1 cellular context compared by ENCODE assay signal in genomic region chr22:25563757-25564319, GRCh38.
TF ChIP-seq lines count a peak whose summit lies in the region.

No MANE protein-coding gene starts in this region.

TF ChIP-seq in HepG2, 621 proteins besides CTCF, POLR2A, EP300 and RAD21 (continued from another document and continues in another):
- TF ChIP-seq ATF3 (CRISPR knock-in tag; IDR thresholded peaks at IDR 0.05) (peak; percentile 62), ZNF441 (CRISPR knock-in tag; IDR thresholded peaks at IDR 0.05; ENCODE audit: borderline replicate concordance) (0 out of 2 replicates have a peak, but pooled peaks have one; percentile 17), ZNF720 (CRISPR knock-in tag; IDR thresholded peaks at IDR 0.05) (no peak), THAP9 (CRISPR knock-in tag; IDR thresholded peaks at IDR 0.05; ENCODE audit: borderline replicate concordance) (peak; percentile 31; the same call in 1 of the 2 replicates), ZNF790 (CRISPR knock-in tag; IDR thresholded peaks at IDR 0.05; ENCODE audit: borderline replicate concordance) (no peak), ZMYM2 (CRISPR knock-in tag; IDR thresholded peaks at IDR 0.05) (no peak), ARNTL (CRISPR knock-in tag; IDR thresholded peaks at IDR 0.05) (0 out of 2 replicates have a peak, but pooled peaks have one; percentile 69), MIER3 (CRISPR knock-in tag; IDR thresholded peaks at IDR 0.05; ENCODE audit: borderline replicate concordance) (0 out of 2 replicates have a peak, but pooled peaks have one; percentile 20), CEBPB (IDR thresholded peaks at IDR 0.05; ENCODE audit: borderline replicate concordance, low read depth, low read length) (peak; percentile 60; the same call in 1 of the 2 replicates), ZNF275 (CRISPR knock-in tag; IDR thresholded peaks at IDR 0.05; ENCODE audit: borderline replicate concordance) (peak; percentile 69; the same call in 1 of the 2 replicates), ZBTB4 (CRISPR knock-in tag; IDR thresholded peaks at IDR 0.05; ENCODE audit: borderline replicate concordance) (peak; percentile 17; the same call in 1 of the 2 replicates), NAIF1 (CRISPR knock-in tag; IDR thresholded peaks at IDR 0.05; ENCODE audit: borderline replicate concordance) (no peak), PHF8 (CRISPR knock-in tag; IDR thresholded peaks at IDR 0.05) (no peak; the same call in 1 of the 2 replicates), ZNF563 (CRISPR knock-in tag; IDR thresholded peaks at IDR 0.05) (0 out of 2 replicates have a peak, but pooled peaks have one; percentile 10), TAF1 (CRISPR knock-in tag; IDR thresholded peaks at IDR 0.05) (0 out of 2 replicates have a peak, but pooled peaks have one; percentile 8), FOXA3 (CRISPR knock-in tag; IDR thresholded peaks at IDR 0.05) (0 out of 2 replicates have a peak, but pooled peaks have one; percentile 15), ELF1 (CRISPR knock-in tag; IDR thresholded peaks at IDR 0.05) (0 out of 2 replicates have a peak, but pooled peaks have one; percentile 23), ZNF784 (CRISPR knock-in tag; IDR thresholded peaks at IDR 0.05; ENCODE audit: borderline replicate concordance) (no peak), ZNF597 (CRISPR knock-in tag; IDR thresholded peaks at IDR 0.05) (no peak), ARID5B (CRISPR knock-in tag; IDR thresholded peaks at IDR 0.05) (peak; percentile 65), ZNF709 (CRISPR knock-in tag; IDR thresholded peaks at IDR 0.05) (0 out of 2 replicates have a peak, but pooled peaks have one; percentile 30), MEIS1 (CRISPR knock-in tag; IDR thresholded peaks at IDR 0.05; ENCODE audit: borderline replicate concordance) (0 out of 2 replicates have a peak, but pooled peaks have one; percentile 17), ZNF281 (CRISPR knock-in tag; IDR thresholded peaks at IDR 0.05; ENCODE audit: borderline replicate concordance) (no peak), RORA (CRISPR knock-in tag; IDR thresholded peaks at IDR 0.05) (no peak), ZNF713 (CRISPR knock-in tag; IDR thresholded peaks at IDR 0.05) (no peak), DMTF1 (CRISPR knock-in tag; IDR thresholded peaks at IDR 0.05) (no peak), FOXK1 (CRISPR knock-in tag; IDR thresholded peaks at IDR 0.05; ENCODE audit: borderline replicate concordance, low read depth) (0 out of 2 replicates have a peak, but pooled peaks have one; percentile 17), MED1 (CRISPR knock-in tag; IDR thresholded peaks at IDR 0.05) (peak; percentile 32; the same call in 1 of the 2 replicates), ETV5 (CRISPR knock-in tag; IDR thresholded peaks at IDR 0.05; ENCODE audit: borderline replicate concordance) (peak; percentile 42; the same call in 1 of the 2 replicates), HIC2 (CRISPR knock-in tag; IDR thresholded peaks at IDR 0.05; ENCODE audit: low read depth) (0 out of 2 replicates have a peak, but pooled peaks have one; percentile 13), ZNF292 (CRISPR knock-in tag; IDR thresholded peaks at IDR 0.05; ENCODE audit: borderline replicate concordance, low read depth) (0 out of 2 replicates have a peak, but pooled peaks have one; percentile 20), ESRRA (CRISPR knock-in tag; IDR thresholded peaks at IDR 0.05; ENCODE audit: low read depth) (0 out of 2 replicates have a peak, but pooled peaks have one; percentile 4), RFXAP (CRISPR knock-in tag; IDR thresholded peaks at IDR 0.05; ENCODE audit: borderline replicate concordance) (no peak), ZNF724P (CRISPR knock-in tag; IDR thresholded peaks at IDR 0.05; ENCODE audit: borderline replicate concordance) (no peak)
